Comparison of ENCODE assay signal across 8 cellular contexts in the genomic region with DNA sequence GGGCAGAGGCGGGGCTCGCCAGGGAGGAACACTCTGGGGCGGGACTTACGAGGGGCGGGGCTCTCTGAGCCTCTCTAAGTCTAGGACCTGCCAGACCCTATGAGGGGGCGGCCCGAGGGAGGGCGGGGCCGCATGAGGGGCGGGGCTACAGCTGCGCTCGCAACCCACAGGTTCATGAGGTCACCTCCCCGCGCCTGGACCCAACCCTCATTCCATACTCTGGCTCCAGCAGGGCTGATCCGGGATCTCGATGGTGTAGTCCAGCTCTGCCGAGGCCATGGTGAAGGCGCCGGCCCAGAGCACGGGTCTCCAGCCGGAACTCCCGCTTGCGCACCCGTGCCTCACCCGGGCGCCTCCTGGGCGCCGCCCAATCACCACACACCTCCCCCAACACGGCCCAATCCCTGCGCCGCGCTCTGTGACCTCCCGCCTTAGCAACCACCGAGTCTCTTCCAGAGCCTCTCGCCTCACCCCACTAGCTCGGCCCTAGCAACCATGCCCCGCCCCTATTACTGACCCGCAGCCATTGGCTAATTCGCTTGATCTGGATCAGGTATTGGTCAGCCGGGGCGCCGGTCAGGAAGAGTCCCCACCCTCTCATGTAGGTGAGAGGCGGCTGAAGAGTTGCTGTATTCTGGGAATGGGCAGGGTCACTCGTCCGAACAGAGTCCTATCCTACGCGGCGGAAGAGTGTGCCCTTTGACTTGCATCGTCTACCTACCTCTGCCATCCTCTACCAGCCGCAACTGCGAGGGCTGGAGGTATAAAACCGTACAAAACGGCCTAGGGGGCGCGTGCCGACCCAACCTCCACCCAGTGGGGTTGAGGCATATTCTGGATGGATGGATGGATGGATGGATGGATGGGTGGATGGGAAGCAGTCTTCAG. TPM values are rescaled to one million over a fixed set of nuclear protein-coding genes. Genes with fewer than 3 reads are reported as not detected.
DNase-seq lines count a peak whose midpoint lies in the region; ATAC-seq lines count a peak whose summit lies in the region.

A gene (plus strand): TSS at position 602 of the 888 bp plus-strand sequence. CDS start 14,984 bp downstream, outside the sequence.
A gene (minus strand): TSS at position 369 of the 888 bp plus-strand sequence. CDS start 90 bp downstream, at position 279.

- H3K27me3 Mint-ChIP-seq in activated CD4-positive, alpha-beta T cell treated with anti-CD3 and anti-CD28 coated beads, Interleukin-2, amount 10 ng/mL, durations not matched to agents 7 days and 5 days, result no peaks in the 10 kb centered on the region

- POLR2A ChIA-PET in activated CD4-positive, alpha-beta T cell treated with anti-CD3 and anti-CD28 coated beads, Interleukin-2, amount 10 ng/mL, durations not matched to agents 7 days and 5 days (lab: Charles Lee), result interaction anchor here (1.0 to 1.5 kb wide), 3 partner anchors 43 to 1024 kb away, joined by 3 to 17 read pairs (median 5); a partner anchor contains a TSS

- peaks cover 0 to 16% (median 0%) of the 10 kb centered on the region in 11 experiments; a peak in 2 of 22 replicates for H4K20me1 ChIP-seq in BLaER1 treated with 17β-estradiol and CSF1 and Interleukin-3, amounts not matched to agents 10 nM and 100 nM

- peak within 1 kb of the TSS; percentile 76 to 86 (median 83) for H3K9ac ChIP-seq in BLaER1 treated with 17β-estradiol and CSF1 and Interleukin-3, amounts not matched to agents 10 nM and 100 nM

- peaks cover 67 to 83% (median 80%) of the 10 kb centered on the region in 10 experiments for H3K4me1 ChIP-seq in BLaER1 treated with 17β-estradiol and CSF1 and Interleukin-3, amounts not matched to agents 10 nM and 100 nM

- no peaks in the 10 kb centered on the region for H3K27me3 ChIP-seq in BLaER1 treated with 17β-estradiol and CSF1 and Interleukin-3, amounts not matched to agents 10 nM and 100 nM

- no peaks in the 10 kb centered on the region for H3K9me3 Mint-ChIP-seq in activated CD4-positive, alpha-beta T cell treated with anti-CD3 and anti-CD28 coated beads, Interleukin-2, amount 10 ng/mL, durations not matched to agents 7 days and 5 days

- no peaks in the 10 kb centered on the region for H3K9me3 ChIP-seq in BLaER1 treated with 17β-estradiol and CSF1 and Interleukin-3, amounts not matched to agents 10 nM and 100 nM (replicated peaks in 1 of 11)

- H3K27ac Mint-ChIP-seq in activated CD4-positive, alpha-beta T cell treated with anti-CD3 and anti-CD28 coated beads, Interleukin-2, amount 10 ng/mL, durations not matched to agents 7 days and 5 days, result peak within 1 kb of the TSS; percentile 82

- H3K36me3 ChIP-seq in BLaER1 treated with 17β-estradiol and CSF1 and Interleukin-3, amounts not matched to agents 10 nM and 100 nM, result no peaks in the 10 kb centered on the region

- ATAC-seq in GM19324 (IDR thresholded peaks at IDR 0.05; ENCODE audit: low FRiP score, unreplicated experiment), result peak; percentile 94
- peak; percentile 92 for ATAC-seq in HG03460 (IDR thresholded peaks at IDR 0.05; ENCODE audit: unreplicated experiment)

- H3K36me3 Mint-ChIP-seq in activated CD4-positive, alpha-beta T cell treated with anti-CD3 and anti-CD28 coated beads, Interleukin-2, amount 10 ng/mL, durations not matched to agents 7 days and 5 days (ENCODE audit: low read depth), result no peaks in the 10 kb centered on the region

- H3K27ac ChIP-seq in BLaER1 treated with 17β-estradiol and CSF1 and Interleukin-3, amounts not matched to agents 10 nM and 100 nM, result peak within 1 kb of the TSS; percentile 79 to 92 (median 86)

- peak within 1 kb of the TSS; percentile 89 to 99 (median 97) for H3K4me2 ChIP-seq in BLaER1 treated with 17β-estradiol and CSF1 and Interleukin-3, amounts not matched to agents 10 nM and 100 nM

- peak within 1 kb of the TSS; percentile 57 to 75 (median 62) for H3K4me3 ChIP-seq in BLaER1 treated with 17β-estradiol and CSF1 and Interleukin-3, amounts not matched to agents 10 nM and 100 nM

- DNase-seq in NCI-H524 treated with DMSO at 0.1 percent for 48 hours (lab: John Stamatoyannopoulos, UW) (peak; percentile 93), cortex of kidney (lab: John Stamatoyannopoulos, UW) (peak; percentile 82), left kidney (ENCODE audit: low read depth, low spot score) (peak; percentile 100)
- DNase-seq in activated CD4-positive, alpha-beta T cell treated with anti-CD3 and anti-CD28 coated beads, Interleukin-2, amount 10 ng/mL, durations not matched to agents 7 days and 5 days, result peak; percentile 99
- DNase-seq in stimulated activated CD4-positive, alpha-beta T cell treated with anti-CD3 and anti-CD28 coated beads, Interleukin-1b, Interleukin-23, amount 100 ng/mL, for 48 hours, result peak; percentile 99

- H3K4me3 Mint-ChIP-seq in activated CD4-positive, alpha-beta T cell treated with anti-CD3 and anti-CD28 coated beads, Interleukin-2, amount 10 ng/mL, durations not matched to agents 7 days and 5 days, result peak within 1 kb of the TSS; percentile 83

- CTCF ChIA-PET in activated CD4-positive, alpha-beta T cell treated with anti-CD3 and anti-CD28 coated beads, Interleukin-2, amount 10 ng/mL, durations not matched to agents 7 days and 5 days (lab: Charles Lee), result interaction anchor here (0.6 to 3.3 kb wide), 9 partner anchors 10 to 592 kb away, joined by 3 to 17 read pairs (median 3); a partner anchor contains a TSS

- H3K4me1 Mint-ChIP-seq in activated CD4-positive, alpha-beta T cell treated with anti-CD3 and anti-CD28 coated beads, Interleukin-2, amount 10 ng/mL, durations not matched to agents 7 days and 5 days, result peaks cover 32% of the 10 kb centered on the region

RNA-seq across cellular contexts. Expression of the first gene that starts in this region (rescaled TPM):
- 10 to 100 TPM; 47.4 to 50.7 TPM for total RNA-seq in activated CD4-positive, alpha-beta T cell treated with anti-CD3 and anti-CD28 coated beads, Interleukin-2, amount 10 ng/mL, durations not matched to agents 7 days and 5 days

RNA-seq across cellular contexts. Expression of the second gene that starts in this region (rescaled TPM):
- 1 to 10 TPM; 3.0 to 3.5 TPM for total RNA-seq in activated CD4-positive, alpha-beta T cell treated with anti-CD3 and anti-CD28 coated beads, Interleukin-2, amount 10 ng/mL, durations not matched to agents 7 days and 5 days

Comparison
In these comparisons a context has a peak if more than half of its experiments do, and no peak if none do; other contexts are left out.
1. Peak in every context shown above with its lines: DNase-seq, ATAC-seq, H3K4me3 ChIP-seq and H3K27ac ChIP-seq.